13 cellular contexts compared by ENCODE assay signal in genomic region chr1:41482001-41482765, GRCh38. TPM values are rescaled to one million over a fixed set of nuclear protein-coding genes. Genes with fewer than 3 reads are reported as not detected.
DNase-seq lines count a peak whose midpoint lies in the region; TF ChIP-seq lines count a peak whose summit lies in the region.
"Had no signal": no experiment of that assay in that cellular context is flagged by ENCODE, and none has a peak within 500 bp of the region (broad histone marks: within the 10 kb centered on the region; RNA-seq: fewer than 3 reads in every experiment).

No MANE protein-coding gene starts in this region.

- no peak overlapping the region for H2AK5ac ChIP-seq in H9 (ENCODE audit: insufficient read length, low read length)

- H3K27me3 ChIP-seq in rectal smooth muscle tissue (ENCODE audit: control insufficient read depth, insufficient read depth, low read length) (peaks cover 2% of the 10 kb centered on the region), HAP-1 (ENCODE audit: low read depth) (no peaks in the 10 kb centered on the region), H9 (ENCODE audit: insufficient read depth, low read length) (no peaks in the 10 kb centered on the region)

- no peak overlapping the region for H2BK20ac ChIP-seq in H9 (ENCODE audit: low read depth, low read length, poor library complexity, severe bottlenecking)

- no peak for TF ChIP-seq CTCF in GM20000 (IDR thresholded peaks at IDR 0.05; ENCODE audit: extremely low read depth, missing control alignments)
- no peak for TF ChIP-seq CTCF in H9 (conservative IDR thresholded peaks at IDR 0.05)

- no peaks in the 10 kb centered on the region for H3K36me3 ChIP-seq in rectal smooth muscle tissue (ENCODE audit: control insufficient read depth, insufficient read depth, low read length)
- H3K36me3 ChIP-seq in HAP-1 (replicated peaks): no peaks in the 10 kb centered on the region

- H3K27me3 Mint-ChIP-seq in H9 (ENCODE audit: low read depth): peaks cover 2% of the 10 kb centered on the region

- no peaks in the 10 kb centered on the region for H3K79me2 ChIP-seq in H9 (ENCODE audit: insufficient read depth, low read length)

- H2BK12ac ChIP-seq in H9 (ENCODE audit: insufficient read length, low read depth, low read length): no peak overlapping the region

- no peaks in the 10 kb centered on the region for H3K23me2 ChIP-seq in H9 (ENCODE audit: insufficient read length, low read depth, low read length, poor library complexity, severe bottlenecking)

- H3K9ac ChIP-seq in rectal smooth muscle tissue (ENCODE audit: low read length) (no peak overlapping the region), H9 (ENCODE audit: extremely low read depth, insufficient read length, low read length) (no peak overlapping the region)

- no peak overlapping the region for H4K91ac ChIP-seq in H9 (ENCODE audit: insufficient read length, low read depth, low read length)

- DNase-seq in H4 (ENCODE audit: low spot score) (peak; percentile 81), NCI-H345 treated with DMSO at 0.1 percent for 48 hours (lab: John Stamatoyannopoulos, UW; ENCODE audit: unreplicated experiment) (peak; percentile 42), epithelial cell of prostate (ENCODE audit: low read depth, low spot score) (peak; percentile 54), GM20000 (ENCODE audit: low spot score) (no peak), AG20443 (ENCODE audit: low spot score) (no peak), HAP-1 (ENCODE audit: low spot score in 2 of 2) (no peak), H9 (no peak)
- DNase-seq: activated T-cell treated with anti-CD3 and anti-CD28 coated beads, Interleukin-2, amount 50 U/mL, for 24 hours; effector CD8-positive, alpha-beta T cell; GF-D8; stimulated activated CD4-positive, alpha-beta T cell treated with anti-CD3 and anti-CD28 coated beads, Interleukin-1b, Interleukin-23, amount 100 ng/mL, for 48 hours had no signal

- H3K27ac Mint-ChIP-seq in H9: peak overlapping the region in 1 of 3 experiments; percentile 46; a peak in 1 of 7 replicates
- H3K27ac Mint-ChIP-seq: activated T-cell treated with anti-CD3 and anti-CD28 coated beads, Interleukin-2, amount 50 U/mL, for 24 hours had no signal

- H3K4me1 ChIP-seq in rectal smooth muscle tissue (ENCODE audit: control insufficient read depth, insufficient read depth, low read length): peaks cover 46% of the 10 kb centered on the region
- peaks cover 18% of the 10 kb centered on the region for H3K4me1 ChIP-seq in HAP-1
- H3K4me1 ChIP-seq in H9 (ENCODE audit: insufficient read depth, low read length): no peaks in the 10 kb centered on the region

- H3K4me2 ChIP-seq in H9 (ENCODE audit: insufficient read depth, insufficient read length, low read length): no peak overlapping the region

- H3K14ac ChIP-seq in H9 (ENCODE audit: insufficient read depth, low read length): no peak overlapping the region; the same call in 1 of the 2 replicates

- H4K5ac ChIP-seq in H9 (ENCODE audit: insufficient read length, low read depth, low read length): no peak overlapping the region

- H4K8ac ChIP-seq in H9 (replicated peaks; ENCODE audit: insufficient read length, low read depth, low read length): no peak overlapping the region

- H3T11ph ChIP-seq in H9 (ENCODE audit: low read length): no peak overlapping the region

- H3K4me3 ChIP-seq in rectal smooth muscle tissue (ENCODE audit: low read length): no peak overlapping the region
- no peak overlapping the region for H3K4me3 ChIP-seq in HAP-1

- H3K36me3 Mint-ChIP-seq in H9 (ENCODE audit: insufficient read depth in 1 of 3, low read depth in 3 of 3): no peaks in the 10 kb centered on the region

- H3K4me3 Mint-ChIP-seq in H9: no peak overlapping the region
- H3K4me3 Mint-ChIP-seq: activated T-cell treated with anti-CD3 and anti-CD28 coated beads, Interleukin-2, amount 50 U/mL, for 24 hours had no signal

- no peaks in the 10 kb centered on the region for H3K79me1 ChIP-seq in H9 (ENCODE audit: insufficient read depth, low read depth, low read length, poor library complexity, severe bottlenecking)

- H2BK5ac ChIP-seq in H9 (ENCODE audit: insufficient read length, low read length): no peak overlapping the region

- no peak overlapping the region for H3K4ac ChIP-seq in H9 (ENCODE audit: low read depth, low read length)

- no peak overlapping the region for H2AFZ ChIP-seq in H9 (ENCODE audit: low read length)

- no peak overlapping the region for H3K23ac ChIP-seq in H9 (ENCODE audit: insufficient read length, low read depth, low read length)

- no peak overlapping the region for H2BK15ac ChIP-seq in H9 (ENCODE audit: low read depth, low read length)

- no peak overlapping the region for H3K18ac ChIP-seq in H9 (ENCODE audit: insufficient read length, low read depth, low read length)

- H3K56ac ChIP-seq in H9 (ENCODE audit: insufficient read length, low read depth, low read length): no peak overlapping the region

- H3K9me3 ChIP-seq in HAP-1 (no peaks in the 10 kb centered on the region), H9 (ENCODE audit: control insufficient read depth, low read depth, low read length) (no peaks in the 10 kb centered on the region)

- no peaks in the 10 kb centered on the region; a peak in 2 of 5 replicates for H3K9me3 Mint-ChIP-seq in H9
- H3K9me3 Mint-ChIP-seq: activated T-cell treated with anti-CD3 and anti-CD28 coated beads, Interleukin-2, amount 50 U/mL, for 24 hours had no signal

- WGBS in H9 (ENCODE audit: extremely low coverage, insufficient read length, low lambda C conversion rate): no CpG with 5 or more reads among the region's 18 CpGs

- H3K27ac ChIP-seq in epithelial cell of prostate (no peak overlapping the region), rectal smooth muscle tissue (ENCODE audit: low read depth, low read length) (peak overlapping the region; percentile 70), H9 (ENCODE audit: insufficient read length, low read depth, low read length) (no peak overlapping the region)

- H4K20me1 ChIP-seq in H9 (ENCODE audit: control insufficient read depth, insufficient read depth, insufficient read length): no peaks in the 10 kb centered on the region

- no peak overlapping the region for H2BK120ac ChIP-seq in H9 (ENCODE audit: low read depth, low read length, poor library complexity, severe bottlenecking)

- peaks cover 35 to 47% of the 10 kb centered on the region in 2 experiments for H3K4me1 Mint-ChIP-seq in H9

- in situ Hi-C loops in HAP-1 (cut with MboI; ENCODE audit: low sequenced_read_pairs): no loop called here

RNA-seq across cellular contexts. Expression of gene EDN2, which starts 2.3 kb away (rescaled TPM):
- total RNA-seq in H4 (2014; rRNA removed; shearing (Covaris generic)): 0.50 TPM in 1 of 2 replicates, not detected in the other
- 0.22 and 0.24 TPM in 2 replicates for total RNA-seq in H9 (2021)
- total RNA-seq: HT1080 had no signal

Comparison
In these comparisons a context has a peak if more than half of its experiments do, and no peak if none do; other contexts are left out.
1. DNase-seq: peak in H4 (single experiment), NCI-H345 treated with DMSO at 0.1 percent for 48 hours (single experiment) and epithelial cell of prostate (single experiment); none in GM20000 (single experiment), AG20443 (single experiment), HAP-1 (0 of 2) and H9 (single experiment).